8 cellular contexts compared by ENCODE assay signal in genomic region chr2:206556357-206556949, GRCh38.
A peak's percentile ranks its signal among the peaks of the same experiment; 100 is the strongest.
DNase-seq lines count a peak whose midpoint lies in the region; ATAC-seq and TF ChIP-seq lines count a peak whose summit lies in the region.

No MANE protein-coding gene starts in this region.

- TF ChIP-seq CTCF in GM10248 (IDR thresholded peaks at IDR 0.05; ENCODE audit: control extremely low read depth, extremely low read depth, low read depth, missing control alignments) (peak; percentile 50), gastroesophageal sphincter (IDR thresholded peaks at IDR 0.05) (peak in 3 of 4 experiments; percentile 22 to 49 (median 28)), thyroid gland (IDR thresholded peaks at IDR 0.05) (peak in 3 of 6 experiments; percentile 46 to 55 (median 48))

- H3K4me3 ChIP-seq in gastroesophageal sphincter (no peak overlapping the region), thyroid gland (replicated peaks in 1 of 3) (no peak overlapping the region)

- POLR2A ChIA-PET in GM10248 (lab: Yijun Ruan, JAX) = no interaction called here

- TF ChIP-seq POLR2A in gastroesophageal sphincter (IDR thresholded peaks at IDR 0.05) (no peak), thyroid gland (IDR thresholded peaks at IDR 0.05) (no peak)

- H3K9me3 ChIP-seq in gastroesophageal sphincter (no peaks in the 10 kb centered on the region), thyroid gland (no peaks in the 10 kb centered on the region)

- TF ChIP-seq EP300 in gastroesophageal sphincter (IDR thresholded peaks at IDR 0.05) = no peak

- CTCF ChIA-PET in GM10248 (lab: Yijun Ruan, JAX) = interaction anchor here (0.8 to 2.5 kb wide), 4 partner anchors 9 to 127 kb away, joined by 3 to 15 read pairs (median 3); no protein-coding TSS in a partner anchor

- peak; percentile 53 for DNase-seq in ACHN
- peak; percentile 30 for DNase-seq in GM10248 (ENCODE audit: extremely low spot score)
- DNase-seq in LHCN-M2 (ENCODE audit: low read depth) = peak; percentile 43
- DNase-seq in SKM-1 (lab: John Stamatoyannopoulos, UW; ENCODE audit: unreplicated experiment) = peak; percentile 23
- DNase-seq in left colon = no peak
- no peak for DNase-seq in thyroid gland

- no peak for ATAC-seq in gastroesophageal sphincter
- no peak for ATAC-seq in left colon
- ATAC-seq in HG02623 (IDR thresholded peaks at IDR 0.05; ENCODE audit: unreplicated experiment) = no peak

- no peaks in the 10 kb centered on the region for H3K27me3 ChIP-seq in gastroesophageal sphincter
- H3K27me3 ChIP-seq in thyroid gland = no peaks in the 10 kb centered on the region

- 59 to 63% methylated on average over 5 of the region's 5 CpGs for WGBS in gastroesophageal sphincter (ENCODE audit: low coverage in 1 of 2), 2 donors
- WGBS in thyroid gland, 2 donors = 45 to 48% methylated on average over 5 of the region's 5 CpGs

- intact Hi-C loops in left colon (cut with DNase I, micrococcal nuclease) (no loop called here), thyroid gland (cut with DNase I) (no loop called here)

- H3K4me1 ChIP-seq in gastroesophageal sphincter (peaks cover 0 to 12% (median 0%) of the 10 kb centered on the region in 3 donors), thyroid gland (no peaks in the 10 kb centered on the region)

- in situ Hi-C loops in ACHN (cut with HindIII; ENCODE audit: low pct_ligation_motif_present, low pct_unique_long_range_greater_than_20kb, low sequenced_read_pairs) = no loop called here

- H3K27ac ChIP-seq in gastroesophageal sphincter (no peak overlapping the region), thyroid gland (no peak overlapping the region)

- no peaks in the 10 kb centered on the region for H3K36me3 ChIP-seq in gastroesophageal sphincter
- no peaks in the 10 kb centered on the region for H3K36me3 ChIP-seq in thyroid gland

Comparison
In these comparisons a context has a peak if more than half of its experiments do, and no peak if none do; other contexts are left out.
1. DNase-seq: peak in ACHN (single experiment), GM10248 (single experiment), LHCN-M2 (single experiment) and SKM-1 (single experiment); none in left colon (0 of 2) and thyroid gland (0 of 2).